In the genomic region with DNA sequence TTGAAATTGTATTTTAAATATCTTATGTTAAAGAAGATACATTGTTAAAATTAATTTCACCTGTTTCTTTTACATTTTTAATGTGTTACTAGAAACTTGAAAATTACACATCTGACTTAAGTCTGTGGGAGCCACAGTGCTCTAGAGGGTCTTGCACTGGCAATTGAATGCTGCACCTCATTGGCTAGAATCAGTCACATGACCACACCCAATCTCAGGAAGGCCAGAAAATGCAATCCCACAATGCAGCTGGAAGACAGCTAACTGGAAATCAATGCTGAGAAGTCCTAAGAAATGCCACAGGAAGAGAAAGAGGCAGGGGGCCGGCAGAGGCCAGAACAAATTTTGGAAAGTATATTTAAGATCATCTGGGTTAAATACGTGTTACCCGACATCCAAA, we compare ENCODE assay signal across 7 cellular contexts.
"Had no signal": no experiment of that assay in that cellular context is flagged by ENCODE, and none has a peak within 500 bp of the region (broad histone marks: within the 10 kb centered on the region; RNA-seq: fewer than 3 reads in every experiment).

No MANE protein-coding gene starts in this region.

- H3K27ac ChIP-seq: HL-60 had no signal

- H3K4me2 ChIP-seq: GM23338 had no signal

- H3K4me3 ChIP-seq: GM23338 had no signal

- H3K27ac Mint-ChIP-seq: GM23338, H9, IgD-negative memory B cell had no signal

- DNase-seq: H9, HCEC 1CT, KBM-7 had no signal

- H3K4me3 Mint-ChIP-seq: GM23338, H9, IgD-negative memory B cell had no signal

- ATAC-seq: GM23338, HepG2 had no signal

- H3K4me1 Mint-ChIP-seq: H9, IgD-negative memory B cell had no signal

- H3K9me3 Mint-ChIP-seq: GM23338, H9 had no signal

- H3K36me3 Mint-ChIP-seq: IgD-negative memory B cell had no signal
